In the genomic region with DNA sequence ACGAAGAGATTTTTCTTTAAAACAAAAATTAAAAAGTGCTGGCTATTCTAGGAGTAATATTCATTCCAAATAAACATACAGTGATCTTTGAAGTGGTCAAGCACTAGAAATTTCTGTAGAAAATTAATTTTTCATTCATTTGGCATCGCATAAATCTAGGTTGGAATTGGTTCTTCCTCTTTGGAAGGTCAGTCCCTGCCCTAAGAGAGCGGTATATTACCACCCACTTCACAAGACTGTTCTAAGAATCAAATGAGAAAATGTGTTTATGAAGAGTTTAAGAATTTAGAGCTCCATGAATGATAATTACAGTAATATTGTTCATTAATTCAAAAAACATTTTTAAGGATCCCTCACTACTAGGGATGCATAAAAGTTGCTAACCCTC, we compare ENCODE assay signal across 8 cellular contexts. TPM values are rescaled to one million over a fixed set of nuclear protein-coding genes. Genes with fewer than 3 reads are reported as not detected.
A peak's percentile ranks its signal among the peaks of the same experiment; 100 is the strongest.
DNase-seq lines count a peak whose midpoint lies in the region; ATAC-seq and TF ChIP-seq lines count a peak whose summit lies in the region.

No MANE protein-coding gene starts in this region.

- H3K9me3 ChIP-seq in adipocyte (ENCODE audit: control insufficient read depth, low read length) (no peaks in the 10 kb centered on the region), thyroid gland (no peaks in the 10 kb centered on the region)

- no peak for TF ChIP-seq CTCF in thyroid gland (IDR thresholded peaks at IDR 0.05)

- H3K27me3 Mint-ChIP-seq in activated CD8-positive, alpha-beta memory T cell treated with anti-CD3 and anti-CD28 coated beads, Interleukin-2, amount 10 ng/mL, durations not matched to agents 7 days and 5 days: no peaks in the 10 kb centered on the region

- H3K27ac Mint-ChIP-seq in activated CD8-positive, alpha-beta memory T cell treated with anti-CD3 and anti-CD28 coated beads, Interleukin-2, amount 10 ng/mL, durations not matched to agents 7 days and 5 days: peak overlapping the region; percentile 98

- peak overlapping the region; percentile 89 for H3K9ac ChIP-seq in adipocyte (ENCODE audit: low read length)

- H3K9me3 Mint-ChIP-seq in activated CD8-positive, alpha-beta memory T cell treated with anti-CD3 and anti-CD28 coated beads, Interleukin-2, amount 10 ng/mL, durations not matched to agents 7 days and 5 days (ENCODE audit: low read depth): no peaks in the 10 kb centered on the region

- WGBS in thyroid gland, 2 donors: 76 to 79% methylated on average over 3 of the region's 3 CpGs

- intact Hi-C loops in thyroid gland (cut with DNase I): no loop called here

- CTCF ChIA-PET in activated CD8-positive, alpha-beta memory T cell treated with anti-CD3 and anti-CD28 coated beads, Interleukin-2, amount 10 ng/mL, durations not matched to agents 7 days and 5 days (lab: Charles Lee): interaction anchor here (1.0 to 2.2 kb wide), 6 partner anchors 10 to 313 kb away, joined by 4 to 10 read pairs (median 7); a partner anchor contains a TSS

- H3K4me1 Mint-ChIP-seq in activated CD8-positive, alpha-beta memory T cell treated with anti-CD3 and anti-CD28 coated beads, Interleukin-2, amount 10 ng/mL, durations not matched to agents 7 days and 5 days: peaks cover 35% of the 10 kb centered on the region

- peaks cover 6% of the 10 kb centered on the region for H3K36me3 ChIP-seq in adipocyte (ENCODE audit: control insufficient read depth, insufficient read depth, low read length, severe bottlenecking)
- no peaks in the 10 kb centered on the region for H3K36me3 ChIP-seq in thyroid gland

- H3K27ac ChIP-seq in layer of hippocampus (ENCODE audit: low read depth, low read length) (peak overlapping the region; percentile 77), thyroid gland (peak overlapping the region in 2 of 3 donors; percentile 69 to 78)

- H3K27me3 ChIP-seq in adipocyte (replicated peaks; ENCODE audit: control insufficient read depth, insufficient read depth, low read length) (no peaks in the 10 kb centered on the region), layer of hippocampus (ENCODE audit: control insufficient read depth, insufficient read depth, low read length) (no peaks in the 10 kb centered on the region), thyroid gland (no peaks in the 10 kb centered on the region)

- no peak for TF ChIP-seq POLR2A in thyroid gland (IDR thresholded peaks at IDR 0.05)

- ATAC-seq in activated CD8-positive, alpha-beta memory T cell treated with anti-CD3 and anti-CD28 coated beads, Interleukin-2, amount 10 ng/mL, durations not matched to agents 7 days and 5 days: no peak
- no peak for ATAC-seq in GM19467 (IDR thresholded peaks at IDR 0.05; ENCODE audit: unreplicated experiment)

- H3K36me3 Mint-ChIP-seq in activated CD8-positive, alpha-beta memory T cell treated with anti-CD3 and anti-CD28 coated beads, Interleukin-2, amount 10 ng/mL, durations not matched to agents 7 days and 5 days: peaks cover 15% of the 10 kb centered on the region

- H3K4me3 ChIP-seq in adipocyte (ENCODE audit: low read length) (peak overlapping the region; percentile 91), thyroid gland (replicated peaks in 1 of 3) (peak overlapping the region in 1 of 3 donors; percentile 56)

- H3K4me3 Mint-ChIP-seq in activated CD8-positive, alpha-beta memory T cell treated with anti-CD3 and anti-CD28 coated beads, Interleukin-2, amount 10 ng/mL, durations not matched to agents 7 days and 5 days: peak overlapping the region; percentile 98

- no peak for DNase-seq in activated CD8-positive, alpha-beta memory T cell treated with anti-CD3 and anti-CD28 coated beads, Interleukin-2, amount 10 ng/mL, durations not matched to agents 7 days and 5 days
- DNase-seq in activated CD8-positive, alpha-beta memory T cell treated with anti-CD3 and anti-CD28 coated beads, Interleukin-2, amount 50 U/mL, for 48 hours: no peak
- DNase-seq in adipocyte (ENCODE audit: low read depth) (no peak), thyroid gland (no peak)
- DNase-seq in stimulated activated naive CD4-positive, alpha-beta T cell (lab: John Stamatoyannopoulos, UW): no peak
- no peak for DNase-seq in activated CD4-positive, CD25-positive, alpha-beta regulatory T cell treated with anti-CD3 and anti-CD28 coated beads, Interleukin-2, amount 50 U/mL, for 72 hours

- H3K4me1 ChIP-seq in adipocyte (ENCODE audit: control insufficient read depth, insufficient read depth, low read length) (peaks cover 11% of the 10 kb centered on the region), thyroid gland (peaks cover 6 to 8% of the 10 kb centered on the region in 2 donors)

RNA-seq across cellular contexts. Expression of a gene that starts 0.4 kb away (rescaled TPM):
- 10 to 100 TPM; 22.5 to 26.3 TPM for total RNA-seq in activated CD8-positive, alpha-beta memory T cell treated with anti-CD3 and anti-CD28 coated beads, Interleukin-2, amount 10 ng/mL, durations not matched to agents 7 days and 5 days
- 10 to 100 TPM; 11.3 to 33.7 (median 18.2) TPM for total RNA-seq in thyroid gland

RNA-seq across cellular contexts. Expression of a gene that starts 10.6 kb away (rescaled TPM):
- total RNA-seq in activated CD8-positive, alpha-beta memory T cell treated with anti-CD3 and anti-CD28 coated beads, Interleukin-2, amount 10 ng/mL, durations not matched to agents 7 days and 5 days: 10 to 100 TPM; 43.7 to 54.3 TPM
- 10 to 100 TPM; 59.4 to 77.9 (median 67.4) TPM for total RNA-seq in thyroid gland

RNA-seq across cellular contexts. Expression of a gene that starts 56.5 kb away (rescaled TPM):
- total RNA-seq in activated CD8-positive, alpha-beta memory T cell treated with anti-CD3 and anti-CD28 coated beads, Interleukin-2, amount 10 ng/mL, durations not matched to agents 7 days and 5 days: 10 to 100 TPM; 25.0 to 25.6 TPM
- total RNA-seq in thyroid gland: 10 to 100 TPM; 35.8 to 42.0 (median 41.5) TPM
